7 cellular contexts compared by ENCODE assay signal in genomic region chr19:17385878-17386611, GRCh38. TPM values are rescaled to one million over a fixed set of nuclear protein-coding genes. Genes with fewer than 3 reads are reported as not detected.
DNase-seq lines count a peak whose midpoint lies in the region; ATAC-seq and TF ChIP-seq lines count a peak whose summit lies in the region.

No MANE protein-coding gene starts in this region.

- no peak overlapping the region for H3K56ac ChIP-seq in mesendoderm (ENCODE audit: low read length)

- no peak overlapping the region for H4K8ac ChIP-seq in mesendoderm (ENCODE audit: low read depth, low read length)

- no peak overlapping the region for H3K18ac ChIP-seq in mesendoderm (ENCODE audit: low read length)

- H2BK5ac ChIP-seq in mesendoderm (ENCODE audit: low read length) = no peak overlapping the region

- ATAC-seq in GM21619 (IDR thresholded peaks at IDR 0.05; ENCODE audit: unreplicated experiment) = no peak

- H3K27ac ChIP-seq in mesendoderm (ENCODE audit: low read depth, low read length) = no peak overlapping the region

- no peak overlapping the region for H3K9ac ChIP-seq in mesendoderm (ENCODE audit: low read length)

- no peak overlapping the region for H2BK15ac ChIP-seq in mesendoderm (replicated peaks; ENCODE audit: low read depth)

- H3K4me1 ChIP-seq in mesendoderm (ENCODE audit: control insufficient read depth, low read depth, low read length) = no peaks in the 10 kb centered on the region

- H3K4ac ChIP-seq in mesendoderm (ENCODE audit: low read depth, low read length) = no peak overlapping the region

- H3K23ac ChIP-seq in mesendoderm (ENCODE audit: low read length) = no peak overlapping the region

- no peak overlapping the region for H4K5ac ChIP-seq in mesendoderm (ENCODE audit: low read length)

- H3K36me3 ChIP-seq in mesendoderm (ENCODE audit: control insufficient read depth, insufficient read depth, low read length) = no peaks in the 10 kb centered on the region

- H3K79me2 ChIP-seq in mesendoderm (ENCODE audit: control insufficient read depth, insufficient read depth, low read length) = no peaks in the 10 kb centered on the region

- no peak overlapping the region for H2AK5ac ChIP-seq in mesendoderm (ENCODE audit: low read length)

- no peak overlapping the region for H2BK120ac ChIP-seq in mesendoderm (ENCODE audit: low read depth, low read length)

- no peaks in the 10 kb centered on the region for H3K27me3 ChIP-seq in mesendoderm (ENCODE audit: insufficient read depth, low read length, poor library complexity)

- TF ChIP-seq CTCF in GM12865 (IDR thresholded peaks at IDR 0.05; ENCODE audit: insufficient read depth, low read depth, low read length, missing control alignments) = peak; percentile 95

- no peaks in the 10 kb centered on the region for H3K79me1 ChIP-seq in mesendoderm (ENCODE audit: low read length)

- no peak overlapping the region for H3K4me2 ChIP-seq in mesendoderm (ENCODE audit: low read length)

- DNase-seq in GM12865 (ENCODE audit: low read depth) = peak; percentile 71
- DNase-seq in NCI-H1092 treated with DMSO at 0.1 percent for 48 hours (lab: John Stamatoyannopoulos, UW) = peak; percentile 27
- DNase-seq in activated CD4-positive, alpha-beta T cell treated with anti-CD3 and anti-CD28 coated beads for 1 hour = peak; percentile 53
- DNase-seq in dermis blood vessel endothelial cell = peak; percentile 77
- DNase-seq in mesendoderm = peak; percentile 79
- peak in 5 of 6 experiments; percentile 35 to 59 (median 41) for DNase-seq in stimulated activated naive CD4-positive, alpha-beta T cell (lab: John Stamatoyannopoulos, UW)

- WGBS in mesendoderm (ENCODE audit: extremely low coverage, insufficient coverage, low lambda C conversion rate) = no CpG with 5 or more reads among the region's 20 CpGs

- no peak overlapping the region for H3K4me3 ChIP-seq in GM12865 (ENCODE audit: low read depth, low read length)
- H3K4me3 ChIP-seq in mesendoderm (ENCODE audit: low read length) = no peak overlapping the region

RNA-seq across cellular contexts. Expression of gene CCDC194, which starts 8.0 kb away (rescaled TPM):
- total RNA-seq in dermis blood vessel endothelial cell = 0.17 TPM in 1 of 2 replicates, not detected in the other
- not detected for polyA plus RNA-seq in mesendoderm (2013, experiment 1 of 2)
- not detected for polyA plus RNA-seq in mesendoderm (2013, experiment 2 of 2)

RNA-seq across cellular contexts. Expression of gene PLVAP, which starts 8.9 kb away (rescaled TPM):
- 15.2 and 73.9 TPM in 2 replicates for total RNA-seq in dermis blood vessel endothelial cell
- 0.06 TPM for polyA plus RNA-seq in mesendoderm (2013, experiment 1 of 2)
- 0.08 TPM for polyA plus RNA-seq in mesendoderm (2013, experiment 2 of 2)

RNA-seq across cellular contexts. Expression of gene BST2, which starts 19.4 kb away (rescaled TPM):
- 1.8 and 6.5 TPM in 2 replicates for total RNA-seq in dermis blood vessel endothelial cell
- 4.3 TPM for polyA plus RNA-seq in mesendoderm (2013, experiment 1 of 2)
- 4.1 TPM for polyA plus RNA-seq in mesendoderm (2013, experiment 2 of 2)

RNA-seq across cellular contexts. Expression of gene MVB12A, which starts 33.8 kb away (rescaled TPM):
- total RNA-seq in dermis blood vessel endothelial cell = 47.4 and 60.9 TPM in 2 replicates
- 24.2 TPM for polyA plus RNA-seq in mesendoderm (2013, experiment 1 of 2)
- polyA plus RNA-seq in mesendoderm (2013, experiment 2 of 2) = 22.3 TPM

RNA-seq across cellular contexts. Expression of gene GTPBP3, which starts 48.7 kb away (rescaled TPM):
- 12.3 and 14.1 TPM in 2 replicates for total RNA-seq in dermis blood vessel endothelial cell
- polyA plus RNA-seq in mesendoderm (2013, experiment 1 of 2) = 25.9 TPM
- polyA plus RNA-seq in mesendoderm (2013, experiment 2 of 2) = 26.0 TPM

Comparison
In these comparisons a context has a peak if more than half of its experiments do, and no peak if none do; other contexts are left out.
1. DNase-seq: peak in every context shown above with its lines; median percentile 79 in mesendoderm; 77 in dermis blood vessel endothelial cell; 71 in GM12865; 53 in activated CD4-positive, alpha-beta T cell treated with anti-CD3 and anti-CD28 coated beads for 1 hour; 41 in stimulated activated naive CD4-positive, alpha-beta T cell; 27 in NCI-H1092 treated with DMSO at 0.1 percent for 48 hours.